16 cellular contexts compared by ENCODE assay signal in genomic region chr11:113877673-113878060, GRCh38. TPM values are rescaled to one million over a fixed set of nuclear protein-coding genes. Genes with fewer than 3 reads are reported as not detected.
DNase-seq lines count a peak whose midpoint lies in the region; ATAC-seq lines count a peak whose summit lies in the region.
"Had no signal": no experiment of that assay in that cellular context is flagged by ENCODE, and none has a peak within 500 bp of the region (broad histone marks: within the 10 kb centered on the region; RNA-seq: fewer than 3 reads in every experiment).

No MANE protein-coding gene starts in this region.

- H3K9me3 Mint-ChIP-seq in activated naive CD8-positive, alpha-beta T cell (ENCODE audit: low read depth), result no peaks in the 10 kb centered on the region
- H3K9me3 Mint-ChIP-seq in activated naive CD8-positive, alpha-beta T cell treated with anti-CD3 and anti-CD28 coated beads for 36 hours, result peaks cover 1% of the 10 kb centered on the region
- H3K9me3 Mint-ChIP-seq in T-cell, result no peaks in the 10 kb centered on the region

- no peaks in the 10 kb centered on the region for H3K36me3 Mint-ChIP-seq in activated naive CD8-positive, alpha-beta T cell
- H3K36me3 Mint-ChIP-seq in activated naive CD8-positive, alpha-beta T cell treated with anti-CD3 and anti-CD28 coated beads for 36 hours, result peaks cover 2% of the 10 kb centered on the region
- H3K36me3 Mint-ChIP-seq in T-cell, result no peaks in the 10 kb centered on the region

- peaks cover 29% of the 10 kb centered on the region for H3K4me1 Mint-ChIP-seq in activated naive CD8-positive, alpha-beta T cell (ENCODE audit: low read depth)
- peaks cover 30% of the 10 kb centered on the region for H3K4me1 Mint-ChIP-seq in activated naive CD8-positive, alpha-beta T cell treated with anti-CD3 and anti-CD28 coated beads for 36 hours
- H3K4me1 Mint-ChIP-seq in T-cell, result peaks cover 29 to 37% (median 33%) of the 10 kb centered on the region in 3 donors

- ATAC-seq in T-cell (replicated peaks in 1 of 4) (no peak), esophagus mucosa (no peak)
- ATAC-seq: lower lobe of right lung; stimulated activated naive CD8-positive, alpha-beta T cell treated with anti-CD3 and anti-CD28 coated beads, Interleukin-15, amount 100 ng/mL, for 72 hours had no signal

- H3K27ac Mint-ChIP-seq in activated naive CD8-positive, alpha-beta T cell, result peak overlapping the region; percentile 11
- H3K27ac Mint-ChIP-seq in activated naive CD8-positive, alpha-beta T cell treated with anti-CD3 and anti-CD28 coated beads for 36 hours, result no peak overlapping the region
- peak overlapping the region; percentile 57 to 99 for H3K27ac Mint-ChIP-seq in T-cell

- POLR2A ChIA-PET in T-cell (lab: Charles Lee), result no interaction called here

- H3K27me3 Mint-ChIP-seq in activated naive CD8-positive, alpha-beta T cell, result no peaks in the 10 kb centered on the region
- no peaks in the 10 kb centered on the region for H3K27me3 Mint-ChIP-seq in activated naive CD8-positive, alpha-beta T cell treated with anti-CD3 and anti-CD28 coated beads for 36 hours
- H3K27me3 Mint-ChIP-seq in T-cell, result no peaks in the 10 kb centered on the region
- H3K27me3 Mint-ChIP-seq: stimulated activated naive CD8-positive, alpha-beta T cell treated with anti-CD3 and anti-CD28 coated beads, Interleukin-15, amount 100 ng/mL, for 72 hours had no signal

- peak overlapping the region; percentile 7 for H3K4me3 Mint-ChIP-seq in activated naive CD8-positive, alpha-beta T cell
- no peak overlapping the region for H3K4me3 Mint-ChIP-seq in activated naive CD8-positive, alpha-beta T cell treated with anti-CD3 and anti-CD28 coated beads for 36 hours
- no peak overlapping the region for H3K4me3 Mint-ChIP-seq in T-cell

- DNase-seq in activated naive CD8-positive, alpha-beta T cell treated with anti-CD3 and anti-CD28 coated beads for 36 hours, result no peak
- no peak for DNase-seq in T-cell
- DNase-seq in dermis blood vessel endothelial cell, result peak; percentile 76
- no peak for DNase-seq in NOMO-1 (lab: John Stamatoyannopoulos, UW; ENCODE audit: unreplicated experiment in 2 of 2)
- no peak for DNase-seq in germinal center (ENCODE audit: low spot score)
- no peak for DNase-seq in cortex of kidney (lab: John Stamatoyannopoulos, UW)
- DNase-seq: foreskin melanocyte; Karpas-422; lower lobe of right lung; NCI-H1694 treated with DMSO at 0.1 percent for 48 hours; NCI-H446 treated with DMSO at 0.1 percent for 48 hours; stimulated activated CD4-positive, alpha-beta T cell treated with anti-CD3 and anti-CD28 coated beads, Interleukin-15, amount 100 ng/mL, for 24 hours; stimulated activated naive CD8-positive, alpha-beta T cell treated with anti-CD3 and anti-CD28 coated beads, Interleukin-15, amount 100 ng/mL, for 72 hours; uterus had no signal

- CTCF ChIA-PET in T-cell (lab: Charles Lee), result no interaction called here

RNA-seq across cellular contexts. Expression of gene USP28, which starts 2.3 kb away (rescaled TPM):
- total RNA-seq in activated naive CD8-positive, alpha-beta T cell treated with anti-CD3 and anti-CD28 coated beads for 36 hours, result 10 to 100 TPM; 26.2 to 27.2 TPM
- 10 to 100 TPM; 16.8 to 28.5 (median 22.9) TPM for total RNA-seq in T-cell
- 38.5 and 53.2 TPM in 2 replicates for total RNA-seq in dermis blood vessel endothelial cell
- 15.3 TPM for total RNA-seq in esophagus mucosa

RNA-seq across cellular contexts. Expression of gene HTR3B, which starts 26.9 kb away (rescaled TPM):
- not detected for total RNA-seq in activated naive CD8-positive, alpha-beta T cell treated with anti-CD3 and anti-CD28 coated beads for 36 hours
- not detected for total RNA-seq in T-cell
- total RNA-seq in dermis blood vessel endothelial cell, result not detected in 2 replicates
- 0.28 TPM for total RNA-seq in esophagus mucosa
- total RNA-seq: lower lobe of right lung, uterus had no signal
